In the genomic region with DNA sequence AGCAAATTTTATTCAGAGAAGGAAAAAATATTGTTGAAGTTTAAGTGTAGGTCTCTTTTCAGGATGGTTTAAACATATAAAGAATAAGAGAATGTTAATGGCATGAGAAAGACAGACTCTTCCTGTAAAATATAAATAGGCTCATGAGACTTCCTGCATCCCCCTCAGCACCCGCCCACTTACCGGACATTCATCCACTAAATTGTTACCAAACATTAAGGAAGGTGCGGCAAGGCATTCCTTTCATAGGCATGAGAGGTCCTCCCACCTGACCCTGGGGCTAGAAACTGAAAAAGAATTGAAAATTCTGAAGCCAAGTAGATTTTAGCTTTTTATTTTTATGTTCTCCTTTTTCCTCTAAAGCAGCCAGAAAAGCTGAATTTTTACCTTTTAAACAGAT, we compare ENCODE assay signal across 15 cellular contexts.
"Had no signal": no experiment of that assay in that cellular context is flagged by ENCODE, and none has a peak within 500 bp of the region (broad histone marks: within the 10 kb centered on the region; RNA-seq: fewer than 3 reads in every experiment).

No MANE protein-coding gene starts in this region.

- H3K36me3 ChIP-seq: left ventricle myocardium inferior, thyroid gland, uterus had no signal

- H3K4me3 ChIP-seq: left ventricle myocardium inferior, thyroid gland, uterus had no signal

- H2AFZ ChIP-seq: parathyroid adenoma had no signal

- DNase-seq: activated CD4-positive, alpha-beta T cell treated with anti-CD3 and anti-CD28 coated beads, Interleukin-2, amount 10 ng/mL, durations not matched to agents 7 days and 5 days; activated CD8-positive, alpha-beta memory T cell treated with anti-CD3 and anti-CD28 coated beads for 24 hours; activated gamma-delta T cell treated with Interleukin-2 at 50 U/mL for 16 hours; anterior cingulate cortex; dermis blood vessel endothelial cell; endodermal cell; erythroblast; islet precursor cell; left ventricle myocardium inferior; naive thymus-derived CD8-positive, alpha-beta T cell; retina; thyroid gland; uterus had no signal

- ATAC-seq: naive thymus-derived CD8-positive, alpha-beta T cell; stimulated activated effector memory CD8-positive, alpha-beta T cell treated with anti-CD3 and anti-CD28 coated beads, Interleukin-12 subunit alpha, Interleukin-12 subunit beta, amount 100 ng/mL, for 72 hours had no signal

- H3K79me2 ChIP-seq: parathyroid adenoma had no signal

- H3K27ac ChIP-seq: left ventricle myocardium inferior, parathyroid adenoma, thyroid gland, uterus had no signal

- H3K27me3 ChIP-seq: thyroid gland, uterus had no signal

- H3K9ac ChIP-seq: parathyroid adenoma had no signal

- H3K9me3 ChIP-seq: left ventricle myocardium inferior, thyroid gland, uterus had no signal

- H3K4me1 ChIP-seq: left ventricle myocardium inferior, parathyroid adenoma, thyroid gland, uterus had no signal
